ENCODE assay signal across 2 cellular contexts in genomic region chr12:29957835-29958234, GRCh38.
TF ChIP-seq lines count a peak whose summit lies in the region.

No MANE protein-coding gene starts in this region.

TF ChIP-seq in IMR-90, 13 proteins besides CTCF, POLR2A, EP300 and RAD21 (continued from another document):
- TF ChIP-seq MAFK (IDR thresholded peaks at IDR 0.05; ENCODE audit: low read depth, low read length) (no peak), MAZ (IDR thresholded peaks at IDR 0.05; ENCODE audit: borderline replicate concordance, low read depth, low read length) (no peak), NFE2L2 (IDR thresholded peaks at IDR 0.05; ENCODE audit: low read depth, low read length) (no peak), MXI1 (IDR thresholded peaks at IDR 0.05; ENCODE audit: borderline replicate concordance, low read depth, low read length) (no peak)
- TF ChIP-seq, protein P1, sequence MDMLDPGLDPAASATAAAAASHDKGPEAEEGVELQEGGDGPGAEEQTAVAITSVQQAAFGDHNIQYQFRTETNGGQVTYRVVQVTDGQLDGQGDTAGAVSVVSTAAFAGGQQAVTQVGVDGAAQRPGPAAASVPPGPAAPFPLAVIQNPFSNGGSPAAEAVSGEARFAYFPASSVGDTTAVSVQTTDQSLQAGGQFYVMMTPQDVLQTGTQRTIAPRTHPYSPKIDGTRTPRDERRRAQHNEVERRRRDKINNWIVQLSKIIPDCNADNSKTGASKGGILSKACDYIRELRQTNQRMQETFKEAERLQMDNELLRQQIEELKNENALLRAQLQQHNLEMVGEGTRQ (IDR thresholded peaks at IDR 0.05; ENCODE audit: low read depth, low read length) = no peak

TF ChIP-seq in WTC11, 78 proteins besides CTCF, POLR2A, EP300 and RAD21 (continued from another document):
- TF ChIP-seq, protein P2, sequence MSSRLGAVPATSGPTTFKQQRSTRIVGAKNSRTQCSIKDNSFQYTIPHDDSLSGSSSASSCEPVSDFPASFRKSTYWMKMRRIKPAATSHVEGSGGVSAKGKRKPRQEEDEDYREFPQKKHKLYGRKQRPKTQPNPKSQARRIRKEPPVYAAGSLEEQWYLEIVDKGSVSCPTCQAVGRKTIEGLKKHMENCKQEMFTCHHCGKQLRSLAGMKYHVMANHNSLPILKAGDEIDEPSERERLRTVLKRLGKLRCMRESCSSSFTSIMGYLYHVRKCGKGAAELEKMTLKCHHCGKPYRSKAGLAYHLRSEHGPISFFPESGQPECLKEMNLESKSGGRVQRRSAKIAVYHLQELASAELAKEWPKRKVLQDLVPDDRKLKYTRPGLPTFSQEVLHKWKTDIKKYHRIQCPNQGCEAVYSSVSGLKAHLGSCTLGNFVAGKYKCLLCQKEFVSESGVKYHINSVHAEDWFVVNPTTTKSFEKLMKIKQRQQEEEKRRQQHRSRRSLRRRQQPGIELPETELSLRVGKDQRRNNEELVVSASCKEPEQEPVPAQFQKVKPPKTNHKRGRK (CRISPR knock-in tag; IDR thresholded peaks at IDR 0.05; ENCODE audit: borderline replicate concordance) = no peak
- TF ChIP-seq ZNF423 (CRISPR knock-in tag; IDR thresholded peaks at IDR 0.05) (no peak), ATF6 (CRISPR knock-in tag; IDR thresholded peaks at IDR 0.05) (no peak)
